8 cellular contexts compared by ENCODE assay signal in the genomic region with DNA sequence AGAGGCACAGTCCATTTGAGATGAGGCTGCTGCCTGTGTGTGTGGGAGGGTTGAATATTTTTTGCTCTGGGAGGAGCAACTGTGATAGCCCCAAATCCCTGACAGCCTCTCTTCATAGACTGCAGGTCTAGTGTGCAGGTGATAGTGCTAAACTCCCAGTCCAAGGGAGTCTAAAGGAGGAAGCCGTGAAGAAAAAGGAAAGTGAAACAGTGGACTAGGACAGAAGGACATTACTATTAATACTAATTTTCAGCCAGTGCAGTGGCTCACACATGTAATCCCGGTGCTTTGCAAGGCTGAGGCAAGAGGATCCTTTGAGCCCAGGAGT.
A peak's percentile ranks its signal among the peaks of the same experiment; 100 is the strongest.
DNase-seq lines count a peak whose midpoint lies in the region; ATAC-seq and TF ChIP-seq lines count a peak whose summit lies in the region.

No MANE protein-coding gene starts in this region.

- H2AFZ ChIP-seq in SK-N-SH (ENCODE audit: low read depth) = peak overlapping the region; percentile 87

- no peaks in the 10 kb centered on the region for H3K36me3 ChIP-seq in SK-N-SH (replicated peaks in 1 of 2; ENCODE audit: control insufficient read depth in 1 of 2, insufficient read depth in 2 of 2, low read length in 1 of 2)

- no peaks in the 10 kb centered on the region for H3K79me2 ChIP-seq in SK-N-SH (ENCODE audit: insufficient read depth)

- peaks cover 6 to 20% of the 10 kb centered on the region in 2 experiments; a peak in 3 of 4 replicates for H3K4me1 ChIP-seq in SK-N-SH (ENCODE audit: control insufficient read depth in 1 of 2, insufficient read depth in 2 of 2, low read depth in 1 of 2, low read length in 1 of 2)

- BruUV-seq in Calu3 (replicated peaks; lab: Mats Ljungman, UMichigan) = no TSS peak

- H3K4me3 ChIP-seq in SK-N-SH (ENCODE audit: low read depth in 2 of 2, low read length in 1 of 2) = peak overlapping the region; percentile 14 to 23

- H3K9me3 Mint-ChIP-seq in Calu3 (ENCODE audit: low read depth, unreplicated experiment) = peaks cover 3% of the 10 kb centered on the region
- peaks cover 2% of the 10 kb centered on the region for H3K9me3 Mint-ChIP-seq in memory B cell

- no peaks in the 10 kb centered on the region for H3K9me2 ChIP-seq in SK-N-SH

- no peaks in the 10 kb centered on the region for H3K27me3 Mint-ChIP-seq in Calu3 (ENCODE audit: unreplicated experiment)
- no peaks in the 10 kb centered on the region for H3K27me3 Mint-ChIP-seq in memory B cell

- no peaks in the 10 kb centered on the region for H4K20me1 ChIP-seq in SK-N-SH (ENCODE audit: insufficient read depth)

- H3K4me2 ChIP-seq in SK-N-SH = peak overlapping the region; percentile 81

- TF ChIP-seq CTCF in Calu3 (IDR thresholded peaks at IDR 0.05; ENCODE audit: unreplicated experiment) (no peak), SK-N-SH (IDR thresholded peaks at IDR 0.05) (no peak)

- no peaks in the 10 kb centered on the region for H3K9me3 ChIP-seq in SK-N-SH

- CTCF ChIA-PET in Calu3 (lab: Charles Lee) (no interaction called here), SK-N-SH (lab: Yijun Ruan, JAX) (interaction anchor here (0.9 to 1.9 kb wide), 4 partner anchors 10 to 92 kb away, joined by 3 to 5 read pairs (median 4); no protein-coding TSS in a partner anchor)

- no peak for DNase-seq in Calu3
- DNase-seq in SK-N-SH = no peak
- DNase-seq in memory B cell (ENCODE audit: low spot score in 2 of 2) = no peak
- DNase-seq in activated effector memory CD4-positive, alpha-beta T cell treated with Interleukin-2 at 50 U/mL for 16 hours = no peak
- no peak for DNase-seq in NCI-H446 treated with DMSO at 0.1 percent for 48 hours (lab: John Stamatoyannopoulos, UW)
- no peak for DNase-seq in NCI-H82 (lab: John Stamatoyannopoulos, UW)
- no peak for DNase-seq in cerebellum (ENCODE audit: low spot score)

- intact Hi-C loops in Calu3 (cut with micrococcal nuclease; ENCODE audit: unreplicated experiment) = loop anchor here (10.0 kb wide), 1 partner anchor 156 kb away; no protein-coding TSS in a partner anchor

- TF ChIP-seq RAD21 in SK-N-SH (IDR thresholded peaks at IDR 0.05; ENCODE audit: low read length) = no peak

- TF ChIP-seq EP300 in SK-N-SH (IDR thresholded peaks at IDR 0.05; ENCODE audit: borderline replicate concordance in 1 of 2, low read depth in 1 of 2, low read length in 1 of 2) = no peak

- peak overlapping the region; percentile 9; the same call in 1 of the 2 replicates for H3K9ac ChIP-seq in SK-N-SH

- H3K27ac ChIP-seq in SK-N-SH (ENCODE audit: low read depth in 2 of 2, low read length in 1 of 2) = peak overlapping the region; percentile 48 to 61

- peaks cover 38% of the 10 kb centered on the region for H3K4me1 Mint-ChIP-seq in Calu3 (ENCODE audit: low read depth, unreplicated experiment)
- H3K4me1 Mint-ChIP-seq in memory B cell = peaks cover 22% of the 10 kb centered on the region

- POLR2A ChIA-PET in SK-N-SH (lab: Yijun Ruan, JAX) = no interaction called here

- H3F3A ChIP-seq in SK-N-SH (replicated peaks; ENCODE audit: insufficient read depth) = peaks cover 25% of the 10 kb centered on the region

- peaks cover 5% of the 10 kb centered on the region for H3K36me3 Mint-ChIP-seq in Calu3 (ENCODE audit: insufficient read depth, unreplicated experiment)
- H3K36me3 Mint-ChIP-seq in memory B cell = peaks cover 8% of the 10 kb centered on the region

- H3K4me3 Mint-ChIP-seq in Calu3 (ENCODE audit: low read depth, unreplicated experiment) (peak overlapping the region; percentile 63), memory B cell (peak overlapping the region; percentile 56)

- ATAC-seq in GM21786 (IDR thresholded peaks at IDR 0.05; ENCODE audit: unreplicated experiment) (peak; percentile 65), memory B cell (ENCODE audit: low read depth) (peak; percentile 43)

- no peaks in the 10 kb centered on the region for H3K27me3 ChIP-seq in SK-N-SH (ENCODE audit: insufficient read depth)

- H3K27ac Mint-ChIP-seq in Calu3 (ENCODE audit: unreplicated experiment) (peak overlapping the region; percentile 59), memory B cell (no peak overlapping the region)

- 53% methylated on average over 2 of the region's 2 CpGs for WGBS in SK-N-SH (ENCODE audit: low lambda C conversion rate)

TF ChIP-seq in SK-N-SH, 30 proteins besides CTCF, POLR2A, EP300 and RAD21:
- TF ChIP-seq SIN3A (IDR thresholded peaks at IDR 0.05; ENCODE audit: borderline replicate concordance, low read depth, low read length) = no peak
- TF ChIP-seq TAF1 (IDR thresholded peaks at IDR 0.05; ENCODE audit: borderline replicate concordance, low read depth, low read length) = no peak
- TF ChIP-seq EZH2phosphoT487 (IDR thresholded peaks at IDR 0.05; ENCODE audit: borderline replicate concordance, low read depth) = no peak
- TF ChIP-seq, protein P1, sequence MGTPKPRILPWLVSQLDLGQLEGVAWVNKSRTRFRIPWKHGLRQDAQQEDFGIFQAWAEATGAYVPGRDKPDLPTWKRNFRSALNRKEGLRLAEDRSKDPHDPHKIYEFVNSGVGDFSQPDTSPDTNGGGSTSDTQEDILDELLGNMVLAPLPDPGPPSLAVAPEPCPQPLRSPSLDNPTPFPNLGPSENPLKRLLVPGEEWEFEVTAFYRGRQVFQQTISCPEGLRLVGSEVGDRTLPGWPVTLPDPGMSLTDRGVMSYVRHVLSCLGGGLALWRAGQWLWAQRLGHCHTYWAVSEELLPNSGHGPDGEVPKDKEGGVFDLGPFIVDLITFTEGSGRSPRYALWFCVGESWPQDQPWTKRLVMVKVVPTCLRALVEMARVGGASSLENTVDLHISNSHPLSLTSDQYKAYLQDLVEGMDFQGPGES (IDR thresholded peaks at IDR 0.05; ENCODE audit: low read depth, low read length) = no peak
- TF ChIP-seq RXRA (IDR thresholded peaks at IDR 0.05; ENCODE audit: borderline replicate concordance, low read depth) = no peak
- TF ChIP-seq RCOR1 (IDR thresholded peaks at IDR 0.05; ENCODE audit: low read length) = no peak
- TF ChIP-seq, protein P2, sequence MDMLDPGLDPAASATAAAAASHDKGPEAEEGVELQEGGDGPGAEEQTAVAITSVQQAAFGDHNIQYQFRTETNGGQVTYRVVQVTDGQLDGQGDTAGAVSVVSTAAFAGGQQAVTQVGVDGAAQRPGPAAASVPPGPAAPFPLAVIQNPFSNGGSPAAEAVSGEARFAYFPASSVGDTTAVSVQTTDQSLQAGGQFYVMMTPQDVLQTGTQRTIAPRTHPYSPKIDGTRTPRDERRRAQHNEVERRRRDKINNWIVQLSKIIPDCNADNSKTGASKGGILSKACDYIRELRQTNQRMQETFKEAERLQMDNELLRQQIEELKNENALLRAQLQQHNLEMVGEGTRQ (IDR thresholded peaks at IDR 0.05; ENCODE audit: borderline replicate concordance, low read depth, low read length) = no peak
- TF ChIP-seq MEF2A (IDR thresholded peaks at IDR 0.05; ENCODE audit: borderline replicate concordance, low read depth) = no peak
- no peak for TF ChIP-seq CHD2 (IDR thresholded peaks at IDR 0.05; ENCODE audit: low read length, partially characterized antibody)
- no peak for TF ChIP-seq GATA2 (CRISPR knock-in tag; IDR thresholded peaks at IDR 0.05)
- TF ChIP-seq, protein P3, sequence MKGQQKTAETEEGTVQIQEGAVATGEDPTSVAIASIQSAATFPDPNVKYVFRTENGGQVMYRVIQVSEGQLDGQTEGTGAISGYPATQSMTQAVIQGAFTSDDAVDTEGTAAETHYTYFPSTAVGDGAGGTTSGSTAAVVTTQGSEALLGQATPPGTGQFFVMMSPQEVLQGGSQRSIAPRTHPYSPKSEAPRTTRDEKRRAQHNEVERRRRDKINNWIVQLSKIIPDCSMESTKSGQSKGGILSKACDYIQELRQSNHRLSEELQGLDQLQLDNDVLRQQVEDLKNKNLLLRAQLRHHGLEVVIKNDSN (IDR thresholded peaks at IDR 0.05; ENCODE audit: borderline replicate concordance, low read depth) = no peak
- no peak for TF ChIP-seq FOSL2 (IDR thresholded peaks at IDR 0.05; ENCODE audit: borderline replicate concordance, low read depth)
- TF ChIP-seq, protein P4, sequence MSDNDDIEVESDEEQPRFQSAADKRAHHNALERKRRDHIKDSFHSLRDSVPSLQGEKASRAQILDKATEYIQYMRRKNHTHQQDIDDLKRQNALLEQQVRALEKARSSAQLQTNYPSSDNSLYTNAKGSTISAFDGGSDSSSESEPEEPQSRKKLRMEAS (IDR thresholded peaks at IDR 0.05; ENCODE audit: low read depth) = no peak
- no peak for TF ChIP-seq POLR2AphosphoS5 (IDR thresholded peaks at IDR 0.05; ENCODE audit: low read depth, low read length)
- TF ChIP-seq TEAD4 (IDR thresholded peaks at IDR 0.05; ENCODE audit: borderline replicate concordance, insufficient read depth) = no peak
